In genomic region chr18:46278481-46279465, GRCh38 we compare ENCODE assay signal across 11 cellular contexts.
A peak's percentile ranks its signal among the peaks of the same experiment; 100 is the strongest.
DNase-seq lines count a peak whose midpoint lies in the region; ATAC-seq and TF ChIP-seq lines count a peak whose summit lies in the region.
"Had no signal": no experiment of that assay in that cellular context is flagged by ENCODE, and none has a peak within 500 bp of the region (broad histone marks: within the 10 kb centered on the region; RNA-seq: fewer than 3 reads in every experiment).

No MANE protein-coding gene starts in this region.

- no peaks in the 10 kb centered on the region for H3K36me3 Mint-ChIP-seq in WTC11

- CTCF ChIA-PET in WTC11 (lab: Charles Lee) = interaction anchor here (1.7 to 6.2 kb wide), 5 partner anchors 105 to 379 kb away, joined by 7 to 104 read pairs (median 17); partner anchors contain the start of gene LOXHD1

- no peaks in the 10 kb centered on the region for H3K9me3 ChIP-seq in liver (ENCODE audit: control insufficient read depth in 4 of 4, low read length in 3 of 4)
- H3K9me3 ChIP-seq in right lobe of liver = no peaks in the 10 kb centered on the region
- H3K9me3 ChIP-seq: ascending aorta had no signal

- TF ChIP-seq RAD21 in liver (IDR thresholded peaks at IDR 0.05) = no peak

- intact Hi-C loops in right lobe of liver (cut with DNase I) = loop anchor here in 1 of 2 donors (5.0 kb wide), 1 partner anchor 379 kb away; the partner anchor contains the start of gene LOXHD1

- WGBS in liver = 60% methylated on average over 10 of the region's 10 CpGs
- WGBS in right lobe of liver (ENCODE audit: insufficient coverage, low coverage, low lambda C conversion rate, missing lambda C conversion rate) = 29% methylated on average over 9 of the region's 10 CpGs

- ATAC-seq in right lobe of liver = no peak
- ATAC-seq in WTC11 = no peak
- no peak for ATAC-seq in HG02763 (IDR thresholded peaks at IDR 0.05; ENCODE audit: unreplicated experiment)
- no peak for ATAC-seq in HG03565 (IDR thresholded peaks at IDR 0.05; ENCODE audit: unreplicated experiment)

- H3K27me3 Mint-ChIP-seq in WTC11 (ENCODE audit: low read depth) = no peaks in the 10 kb centered on the region; the same call in 1 of the 2 replicates

- H3K36me3 ChIP-seq in liver (ENCODE audit: control insufficient read depth in 4 of 4, insufficient read depth in 3 of 4, low read depth in 1 of 4, low read length in 3 of 4) (no peaks in the 10 kb centered on the region), right lobe of liver (no peaks in the 10 kb centered on the region)
- H3K36me3 ChIP-seq: ascending aorta had no signal

- no peak for DNase-seq in right lobe of liver
- no peak for DNase-seq in WTC11 (ENCODE audit: low spot score)
- peak; percentile 65 for DNase-seq in fibroblast of villous mesenchyme (ENCODE audit: low read depth)
- no peak for DNase-seq in NCI-H1694 (lab: John Stamatoyannopoulos, UW)
- no peak for DNase-seq in AML-193 (lab: John Stamatoyannopoulos, UW)
- DNase-seq: SHP77; stimulated activated CD4-positive, alpha-beta T cell treated with anti-CD3 and anti-CD28 coated beads, Interleukin-12 subunit alpha, Interleukin-12 subunit beta, amount 100 ng/mL, for 4 hours had no signal

- peak overlapping the region; percentile 25 for H3K27ac Mint-ChIP-seq in WTC11

- peaks cover 0 to 6% (median 4%) of the 10 kb centered on the region in 4 donors for H3K4me1 ChIP-seq in liver (ENCODE audit: control insufficient read depth in 4 of 4, insufficient read depth in 4 of 4, low read length in 3 of 4)
- H3K4me1 ChIP-seq in right lobe of liver = no peaks in the 10 kb centered on the region
- H3K4me1 ChIP-seq: ascending aorta had no signal

- H3K27me3 ChIP-seq in liver (ENCODE audit: control insufficient read depth in 4 of 4, insufficient read depth in 4 of 4, low read length in 3 of 4) = no peaks in the 10 kb centered on the region
- H3K27me3 ChIP-seq in right lobe of liver = no peaks in the 10 kb centered on the region
- H3K27me3 ChIP-seq: ascending aorta had no signal

- H3K9me3 Mint-ChIP-seq in WTC11 = no peaks in the 10 kb centered on the region

- H3K4me3 ChIP-seq in liver (ENCODE audit: low read depth in 1 of 3, low read length in 3 of 3) (no peak overlapping the region), right lobe of liver (no peak overlapping the region), fibroblast of villous mesenchyme (ENCODE audit: low read depth, low read length) (no peak overlapping the region)
- H3K4me3 ChIP-seq: ascending aorta had no signal

- H3K27ac ChIP-seq in liver (ENCODE audit: low read depth in 1 of 2, low read length in 2 of 2) = no peak overlapping the region
- no peak overlapping the region for H3K27ac ChIP-seq in right lobe of liver
- H3K27ac ChIP-seq: ascending aorta had no signal

- TF ChIP-seq POLR2A in right lobe of liver (IDR thresholded peaks at IDR 0.05) = no peak

- POLR2A ChIA-PET in WTC11 (lab: Charles Lee) = interaction anchor here (0.5 kb wide), 1 partner anchor 873 kb away, joined by 6 read pairs; no protein-coding TSS in a partner anchor

- H3K9ac ChIP-seq in liver (ENCODE audit: low read depth in 1 of 2, low read length in 2 of 2) = no peak overlapping the region

- no peak for TF ChIP-seq CTCF in liver (IDR thresholded peaks at IDR 0.05; ENCODE audit: low read depth, low read length, missing input control)
- TF ChIP-seq CTCF in right lobe of liver (IDR thresholded peaks at IDR 0.05) = no peak
- TF ChIP-seq CTCF in WTC11 (IDR thresholded peaks at IDR 0.05) = no peak
- TF ChIP-seq CTCF in fibroblast of villous mesenchyme (IDR thresholded peaks at IDR 0.05; ENCODE audit: insufficient read depth, low read depth, low read length) = no peak

- H3K4me3 Mint-ChIP-seq in WTC11 = no peak overlapping the region

- peaks cover 33% of the 10 kb centered on the region for H3K4me1 Mint-ChIP-seq in WTC11

TF ChIP-seq in liver, 16 proteins besides CTCF, POLR2A, EP300 and RAD21:
- TF ChIP-seq, protein P1, sequence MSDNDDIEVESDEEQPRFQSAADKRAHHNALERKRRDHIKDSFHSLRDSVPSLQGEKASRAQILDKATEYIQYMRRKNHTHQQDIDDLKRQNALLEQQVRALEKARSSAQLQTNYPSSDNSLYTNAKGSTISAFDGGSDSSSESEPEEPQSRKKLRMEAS (IDR thresholded peaks at IDR 0.05) = no peak
- TF ChIP-seq EGR1 (IDR thresholded peaks at IDR 0.05; ENCODE audit: low read depth in 2 of 2) (no peak), NR2F2 (IDR thresholded peaks at IDR 0.05) (peak; percentile 30), REST (IDR thresholded peaks at IDR 0.05) (no peak), HNF4G (IDR thresholded peaks at IDR 0.05) (no peak), FOXA1 (IDR thresholded peaks at IDR 0.05) (no peak)

TF ChIP-seq in WTC11, 78 proteins besides CTCF, POLR2A, EP300 and RAD21 (continues in another document):
- TF ChIP-seq, protein P2, sequence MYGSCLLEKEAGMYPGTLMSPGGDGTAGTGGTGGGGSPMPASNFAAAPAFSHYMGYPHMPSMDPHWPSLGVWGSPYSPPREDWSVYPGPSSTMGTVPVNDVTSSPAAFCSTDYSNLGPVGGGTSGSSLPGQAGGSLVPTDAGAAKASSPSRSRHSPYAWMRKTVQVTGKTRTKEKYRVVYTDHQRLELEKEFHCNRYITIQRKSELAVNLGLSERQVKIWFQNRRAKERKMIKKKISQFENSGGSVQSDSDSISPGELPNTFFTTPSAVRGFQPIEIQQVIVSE (CRISPR knock-in tag; IDR thresholded peaks at IDR 0.05; ENCODE audit: borderline replicate concordance) = no peak
- TF ChIP-seq CREB1 (CRISPR knock-in tag; IDR thresholded peaks at IDR 0.05) (no peak), NFYB (CRISPR knock-in tag; conservative IDR thresholded peaks at IDR 0.05; ENCODE audit: low read depth) (no peak), AR (CRISPR knock-in tag; IDR thresholded peaks at IDR 0.05) (no peak), ATF3 (CRISPR knock-in tag; conservative IDR thresholded peaks at IDR 0.05) (no peak), ZNF396 (CRISPR knock-in tag; IDR thresholded peaks at IDR 0.05; ENCODE audit: borderline replicate concordance) (no peak), IRF2 (CRISPR knock-in tag; IDR thresholded peaks at IDR 0.05; ENCODE audit: borderline replicate concordance, low read depth) (no peak)
- TF ChIP-seq, protein P3, sequence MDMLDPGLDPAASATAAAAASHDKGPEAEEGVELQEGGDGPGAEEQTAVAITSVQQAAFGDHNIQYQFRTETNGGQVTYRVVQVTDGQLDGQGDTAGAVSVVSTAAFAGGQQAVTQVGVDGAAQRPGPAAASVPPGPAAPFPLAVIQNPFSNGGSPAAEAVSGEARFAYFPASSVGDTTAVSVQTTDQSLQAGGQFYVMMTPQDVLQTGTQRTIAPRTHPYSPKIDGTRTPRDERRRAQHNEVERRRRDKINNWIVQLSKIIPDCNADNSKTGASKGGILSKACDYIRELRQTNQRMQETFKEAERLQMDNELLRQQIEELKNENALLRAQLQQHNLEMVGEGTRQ (CRISPR knock-in tag; IDR thresholded peaks at IDR 0.05) = peak; percentile 53
- TF ChIP-seq, protein P4, sequence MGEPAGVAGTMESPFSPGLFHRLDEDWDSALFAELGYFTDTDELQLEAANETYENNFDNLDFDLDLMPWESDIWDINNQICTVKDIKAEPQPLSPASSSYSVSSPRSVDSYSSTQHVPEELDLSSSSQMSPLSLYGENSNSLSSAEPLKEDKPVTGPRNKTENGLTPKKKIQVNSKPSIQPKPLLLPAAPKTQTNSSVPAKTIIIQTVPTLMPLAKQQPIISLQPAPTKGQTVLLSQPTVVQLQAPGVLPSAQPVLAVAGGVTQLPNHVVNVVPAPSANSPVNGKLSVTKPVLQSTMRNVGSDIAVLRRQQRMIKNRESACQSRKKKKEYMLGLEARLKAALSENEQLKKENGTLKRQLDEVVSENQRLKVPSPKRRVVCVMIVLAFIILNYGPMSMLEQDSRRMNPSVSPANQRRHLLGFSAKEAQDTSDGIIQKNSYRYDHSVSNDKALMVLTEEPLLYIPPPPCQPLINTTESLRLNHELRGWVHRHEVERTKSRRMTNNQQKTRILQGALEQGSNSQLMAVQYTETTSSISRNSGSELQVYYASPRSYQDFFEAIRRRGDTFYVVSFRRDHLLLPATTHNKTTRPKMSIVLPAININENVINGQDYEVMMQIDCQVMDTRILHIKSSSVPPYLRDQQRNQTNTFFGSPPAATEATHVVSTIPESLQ (CRISPR knock-in tag; IDR thresholded peaks at IDR 0.05) = no peak
- TF ChIP-seq, protein P5, sequence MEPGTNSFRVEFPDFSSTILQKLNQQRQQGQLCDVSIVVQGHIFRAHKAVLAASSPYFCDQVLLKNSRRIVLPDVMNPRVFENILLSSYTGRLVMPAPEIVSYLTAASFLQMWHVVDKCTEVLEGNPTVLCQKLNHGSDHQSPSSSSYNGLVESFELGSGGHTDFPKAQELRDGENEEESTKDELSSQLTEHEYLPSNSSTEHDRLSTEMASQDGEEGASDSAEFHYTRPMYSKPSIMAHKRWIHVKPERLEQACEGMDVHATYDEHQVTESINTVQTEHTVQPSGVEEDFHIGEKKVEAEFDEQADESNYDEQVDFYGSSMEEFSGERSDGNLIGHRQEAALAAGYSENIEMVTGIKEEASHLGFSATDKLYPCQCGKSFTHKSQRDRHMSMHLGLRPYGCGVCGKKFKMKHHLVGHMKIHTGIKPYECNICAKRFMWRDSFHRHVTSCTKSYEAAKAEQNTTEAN (CRISPR knock-in tag; IDR thresholded peaks at IDR 0.05) = no peak
